15 cellular contexts compared by ENCODE assay signal in the genomic region with DNA sequence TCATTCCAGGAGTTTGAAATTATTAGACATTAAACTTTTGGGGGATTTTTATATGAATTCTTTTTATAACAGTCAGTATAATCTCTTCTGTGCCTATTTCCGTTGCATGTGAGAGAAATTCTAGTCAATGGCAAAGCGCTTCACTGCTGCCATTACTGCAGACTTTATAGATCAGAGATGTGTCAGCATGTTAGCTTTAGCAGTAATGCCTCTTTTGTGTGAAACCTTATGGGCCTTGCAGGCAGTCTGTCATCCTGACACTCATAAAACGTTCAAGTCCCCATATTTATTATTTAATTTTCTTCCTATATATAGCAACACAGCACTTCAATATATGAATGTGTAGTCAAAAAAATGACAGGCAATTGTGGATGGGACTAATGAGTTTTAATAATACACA.
DNase-seq lines count a peak whose midpoint lies in the region; ATAC-seq lines count a peak whose summit lies in the region.
"Had no signal": no experiment of that assay in that cellular context is flagged by ENCODE, and none has a peak within 500 bp of the region (broad histone marks: within the 10 kb centered on the region; RNA-seq: fewer than 3 reads in every experiment).

No MANE protein-coding gene starts in this region.

- H3K27ac ChIP-seq in SK-N-MC: peak overlapping the region; percentile 44; the same call in 1 of the 2 replicates
- H3K27ac ChIP-seq: 22Rv1, BLaER1, HL-60 had no signal

- H3K9ac ChIP-seq in SK-N-MC (ENCODE audit: insufficient read length): no peak overlapping the region
- H3K9ac ChIP-seq: BLaER1 had no signal

- peak overlapping the region; percentile 14 for H3K4me3 ChIP-seq in SK-N-MC
- H3K4me3 ChIP-seq: BLaER1, K562 had no signal

- DNase-seq in NCI-H1694 treated with DMSO at 0.1 percent for 48 hours (lab: John Stamatoyannopoulos, UW): peak; percentile 5
- no peak for DNase-seq in NCI-H1694 (lab: John Stamatoyannopoulos, UW)
- DNase-seq in SK-N-MC (ENCODE audit: low read depth, low spot score): no peak
- no peak for DNase-seq in NCI-H1930 (lab: John Stamatoyannopoulos, UW)
- DNase-seq in HT-29 (ENCODE audit: low spot score): no peak
- DNase-seq in activated naive CD4-positive, alpha-beta T cell treated with Interleukin-2 at 50 U/mL for 16 hours: no peak
- DNase-seq: Caco-2; CD8-positive, alpha-beta memory T cell; DND-41; HCEC 1CT had no signal

- H3K9me3 ChIP-seq in SK-N-MC (ENCODE audit: low read depth, low read length): no peaks in the 10 kb centered on the region
- H3K9me3 ChIP-seq: Caco-2 had no signal

- H3K36me3 ChIP-seq in SK-N-MC (ENCODE audit: insufficient read depth, low read length): no peaks in the 10 kb centered on the region
- H3K36me3 ChIP-seq: BLaER1 had no signal

- ATAC-seq in HG02610 (IDR thresholded peaks at IDR 0.05; ENCODE audit: unreplicated experiment): peak; percentile 46
- ATAC-seq: K562 had no signal
